ENCODE assay signal across 9 cellular contexts in genomic region chr19:17762505-17763229, GRCh38. TPM values are rescaled to one million over a fixed set of nuclear protein-coding genes. Genes with fewer than 3 reads are reported as not detected.
DNase-seq lines count a peak whose midpoint lies in the region; ATAC-seq lines count a peak whose summit lies in the region.
"Had no signal": no experiment of that assay in that cellular context is flagged by ENCODE, and none has a peak within 500 bp of the region (broad histone marks: within the 10 kb centered on the region; RNA-seq: fewer than 3 reads in every experiment).

No MANE protein-coding gene starts in this region.

- POLR2A ChIA-PET in activated CD4-positive, alpha-beta memory T cell treated with anti-CD3 and anti-CD28 coated beads, Interleukin-2, amount 10 ng/mL, durations not matched to agents 7 days and 5 days (lab: Charles Lee), result interaction anchor here (0.6 to 1.2 kb wide), 3 partner anchors 12 to 157 kb away, joined by 3 to 4 read pairs (median 3); partner anchors contain the start of gene FCHO1

- H3K36me3 Mint-ChIP-seq in activated CD4-positive, alpha-beta memory T cell treated with anti-CD3 and anti-CD28 coated beads, Interleukin-2, amount 10 ng/mL, durations not matched to agents 7 days and 5 days (ENCODE audit: low read depth), result peaks cover 69% of the 10 kb centered on the region

- ATAC-seq in HG02798 (IDR thresholded peaks at IDR 0.05; ENCODE audit: poor library complexity, unreplicated experiment), result no peak
- ATAC-seq in HG02610 (IDR thresholded peaks at IDR 0.05; ENCODE audit: unreplicated experiment), result no peak

- no peak overlapping the region for H3K27ac Mint-ChIP-seq in activated CD4-positive, alpha-beta memory T cell treated with anti-CD3 and anti-CD28 coated beads, Interleukin-2, amount 10 ng/mL, durations not matched to agents 7 days and 5 days

- CTCF ChIA-PET in activated CD4-positive, alpha-beta memory T cell treated with anti-CD3 and anti-CD28 coated beads, Interleukin-2, amount 10 ng/mL, durations not matched to agents 7 days and 5 days (lab: Charles Lee), result interaction anchor here (0.7 to 1.5 kb wide), 3 partner anchors 8 to 12 kb away, joined by 3 to 8 read pairs (median 3); no protein-coding TSS in a partner anchor

- DNase-seq in CD1c-positive myeloid dendritic cell (ENCODE audit: extremely low spot score), result peak; percentile 51
- peak; percentile 64 for DNase-seq in HT1080 (ENCODE audit: low read depth)
- peak; percentile 79 for DNase-seq in SW480 (ENCODE audit: low spot score)
- DNase-seq in hypothalamus (lab: John Stamatoyannopoulos, UW), result peak in 31 of 51 donors; percentile 3 to 78 (median 44)
- no peak for DNase-seq in NCI-H1092 (lab: John Stamatoyannopoulos, UW)
- no peak for DNase-seq in activated CD4-positive, alpha-beta memory T cell treated with anti-CD3 and anti-CD28 coated beads, Interleukin-2, amount 10 ng/mL, durations not matched to agents 7 days and 5 days

- peaks cover 14% of the 10 kb centered on the region for H3K4me1 Mint-ChIP-seq in activated CD4-positive, alpha-beta memory T cell treated with anti-CD3 and anti-CD28 coated beads, Interleukin-2, amount 10 ng/mL, durations not matched to agents 7 days and 5 days

- H3K9me3 Mint-ChIP-seq in activated CD4-positive, alpha-beta memory T cell treated with anti-CD3 and anti-CD28 coated beads, Interleukin-2, amount 10 ng/mL, durations not matched to agents 7 days and 5 days, result no peaks in the 10 kb centered on the region

- no peaks in the 10 kb centered on the region for H3K27me3 Mint-ChIP-seq in activated CD4-positive, alpha-beta memory T cell treated with anti-CD3 and anti-CD28 coated beads, Interleukin-2, amount 10 ng/mL, durations not matched to agents 7 days and 5 days

- H3K4me3 Mint-ChIP-seq in activated CD4-positive, alpha-beta memory T cell treated with anti-CD3 and anti-CD28 coated beads, Interleukin-2, amount 10 ng/mL, durations not matched to agents 7 days and 5 days, result no peak overlapping the region

RNA-seq across cellular contexts. Expression of gene FCHO1, which starts 11.4 kb away (rescaled TPM):
- 0.53 TPM in 2 replicates for total RNA-seq in HT1080 (2014; rRNA removed; shearing (Covaris generic))
- 1.3 and 2.0 TPM in 2 replicates for polyA plus RNA-seq in HT1080 (2015; cell fraction: cytosol; rRNA removed)
- 3.6 and 5.4 TPM in 2 replicates for polyA plus RNA-seq in HT1080 (2015; cell fraction: nucleus; rRNA removed)
- 10 to 100 TPM; 64.8 to 76.7 TPM for total RNA-seq in activated CD4-positive, alpha-beta memory T cell treated with anti-CD3 and anti-CD28 coated beads, Interleukin-2, amount 10 ng/mL, durations not matched to agents 7 days and 5 days

RNA-seq across cellular contexts. Expression of gene B3GNT3, which starts 32.3 kb away (rescaled TPM):
- 0.20 TPM in 1 of 2 replicates, not detected in the other for total RNA-seq in HT1080 (2014; rRNA removed; shearing (Covaris generic))
- polyA plus RNA-seq in HT1080 (2015; cell fraction: cytosol; rRNA removed), result 0.08 and 0.18 TPM in 2 replicates
- 0.13 and 0.24 TPM in 2 replicates for polyA plus RNA-seq in HT1080 (2015; cell fraction: nucleus; rRNA removed)
- total RNA-seq in activated CD4-positive, alpha-beta memory T cell treated with anti-CD3 and anti-CD28 coated beads, Interleukin-2, amount 10 ng/mL, durations not matched to agents 7 days and 5 days, result not detected

RNA-seq across cellular contexts. Expression of gene MAP1S, which starts 43.4 kb away (rescaled TPM):
- total RNA-seq in HT1080 (2014; rRNA removed; shearing (Covaris generic)), result 30.3 and 45.0 TPM in 2 replicates
- polyA plus RNA-seq in HT1080 (2015; cell fraction: cytosol; rRNA removed), result 35.3 and 45.2 TPM in 2 replicates
- polyA plus RNA-seq in HT1080 (2015; cell fraction: nucleus; rRNA removed), result 51.4 and 52.3 TPM in 2 replicates
- 10 to 100 TPM; 66.2 to 76.2 TPM for total RNA-seq in activated CD4-positive, alpha-beta memory T cell treated with anti-CD3 and anti-CD28 coated beads, Interleukin-2, amount 10 ng/mL, durations not matched to agents 7 days and 5 days

RNA-seq across cellular contexts. Expression of gene INSL3, which starts 58.7 kb away (rescaled TPM):
- not detected in 2 replicates for total RNA-seq in HT1080 (2014; rRNA removed; shearing (Covaris generic))
- polyA plus RNA-seq in HT1080 (2015; cell fraction: cytosol; rRNA removed), result not detected in 2 replicates
- not detected in 2 replicates for polyA plus RNA-seq in HT1080 (2015; cell fraction: nucleus; rRNA removed)
- total RNA-seq in activated CD4-positive, alpha-beta memory T cell treated with anti-CD3 and anti-CD28 coated beads, Interleukin-2, amount 10 ng/mL, durations not matched to agents 7 days and 5 days, result 1 to 10 TPM; 7.9 to 9.0 TPM
- total RNA-seq: liver had no signal

Comparison
In these comparisons a context has a peak if more than half of its experiments do, and no peak if none do; other contexts are left out.
1. DNase-seq: peak in CD1c-positive myeloid dendritic cell (single experiment), HT1080 (single experiment), SW480 (single experiment) and hypothalamus (31 of 51); none in NCI-H1092 (single experiment) and activated CD4-positive, alpha-beta memory T cell treated with anti-CD3 and anti-CD28 coated beads, Interleukin-2, amount 10 ng/mL, durations not matched to agents 7 days and 5 days (single experiment).
2. RNA of gene FCHO1, which starts 11.4 kb away (total RNA-seq): 64.8 to 76.7 TPM in activated CD4-positive, alpha-beta memory T cell treated with anti-CD3 and anti-CD28 coated beads, Interleukin-2, amount 10 ng/mL, durations not matched to agents 7 days and 5 days; 0.53 TPM in HT1080; every median in the first group is over 10 times any median in the second.